In the genomic region with DNA sequence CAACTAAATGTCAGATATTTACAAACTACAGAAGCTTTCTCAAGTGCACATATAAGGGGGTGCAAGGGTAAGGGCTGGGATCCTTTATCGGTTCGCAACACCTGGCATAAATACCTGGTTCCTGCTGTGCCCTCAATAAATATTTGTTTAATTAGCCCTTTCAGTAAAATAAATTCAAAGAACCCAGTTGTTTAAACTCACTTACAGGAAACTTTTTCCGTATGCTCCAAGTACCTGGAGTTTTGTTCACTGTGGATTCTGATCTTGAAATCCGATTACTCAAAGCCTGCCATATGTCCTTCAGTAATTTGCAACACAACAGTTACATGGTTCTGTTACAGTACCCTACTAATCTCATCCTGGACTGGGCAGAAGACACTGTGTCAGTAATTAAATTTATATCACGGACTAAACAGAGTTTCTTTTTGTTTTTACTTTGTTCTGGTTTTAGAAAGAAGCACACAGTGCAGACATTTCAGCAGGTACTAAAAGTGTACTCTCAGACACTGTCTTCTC, we compare ENCODE assay signal across 12 cellular contexts. TPM values are rescaled to one million over a fixed set of nuclear protein-coding genes. Genes with fewer than 3 reads are reported as not detected.
DNase-seq lines count a peak whose midpoint lies in the region; ATAC-seq and TF ChIP-seq lines count a peak whose summit lies in the region.
"Had no signal": no experiment of that assay in that cellular context is flagged by ENCODE, and none has a peak within 500 bp of the region (broad histone marks: within the 10 kb centered on the region; RNA-seq: fewer than 3 reads in every experiment).

No MANE protein-coding gene starts in this region.

- H3K4me3 ChIP-seq in right atrium auricular region: no peak overlapping the region
- H3K4me3 ChIP-seq in Panc1 (ENCODE audit: low read depth in 2 of 2, low read length in 2 of 2): peak overlapping the region; percentile 0 to 30; a peak in 2 of 4 replicates
- no peak overlapping the region for H3K4me3 ChIP-seq in left lung
- no peak overlapping the region for H3K4me3 ChIP-seq in vagina
- H3K4me3 ChIP-seq: ovary had no signal

- no peaks in the 10 kb centered on the region for H3K9me3 ChIP-seq in right atrium auricular region
- H3K9me3 ChIP-seq in Panc1 (ENCODE audit: control insufficient read depth, insufficient read depth, low read depth, low read length): no peaks in the 10 kb centered on the region
- no peaks in the 10 kb centered on the region for H3K9me3 ChIP-seq in left lung
- H3K9me3 ChIP-seq in vagina: no peaks in the 10 kb centered on the region
- H3K9me3 ChIP-seq: ovary had no signal

- H3K27me3 ChIP-seq in right atrium auricular region: no peaks in the 10 kb centered on the region
- H3K27me3 ChIP-seq in Panc1 (ENCODE audit: control insufficient read depth, insufficient read depth, low read length): no peaks in the 10 kb centered on the region
- no peaks in the 10 kb centered on the region for H3K27me3 ChIP-seq in left lung
- no peaks in the 10 kb centered on the region for H3K27me3 ChIP-seq in vagina
- H3K27me3 ChIP-seq: ovary had no signal

- H3K4me1 Mint-ChIP-seq in Calu3 (ENCODE audit: low read depth, unreplicated experiment): peaks cover 47% of the 10 kb centered on the region

- H3K27ac Mint-ChIP-seq in Calu3 (ENCODE audit: unreplicated experiment): no peak overlapping the region

- POLR2A ChIA-PET in Panc1 (lab: Charles Lee): interaction anchor here (0.6 to 1.0 kb wide), 2 partner anchors 9 to 103 kb away, joined by 3 read pairs; no protein-coding TSS in a partner anchor

- TF ChIP-seq CTCF in right atrium auricular region (IDR thresholded peaks at IDR 0.05) (no peak), Panc1 (IDR thresholded peaks at IDR 0.05) (no peak), left lung (IDR thresholded peaks at IDR 0.05) (no peak), vagina (IDR thresholded peaks at IDR 0.05) (no peak), GM13976 (IDR thresholded peaks at IDR 0.05; ENCODE audit: borderline replicate concordance, control extremely low read depth, extremely low read depth, insufficient read depth, missing control alignments) (no peak), Calu3 (IDR thresholded peaks at IDR 0.05; ENCODE audit: unreplicated experiment) (no peak)

- no peaks in the 10 kb centered on the region for H3K9me3 Mint-ChIP-seq in Calu3 (ENCODE audit: low read depth, unreplicated experiment)
- H3K9me3 Mint-ChIP-seq: brain had no signal

- H3K27me3 Mint-ChIP-seq in Calu3 (ENCODE audit: unreplicated experiment): no peaks in the 10 kb centered on the region
- H3K27me3 Mint-ChIP-seq: brain had no signal

- CTCF ChIA-PET in Panc1 (lab: Charles Lee) (no interaction called here), Calu3 (lab: Charles Lee) (interaction anchor here (0.5 to 2.1 kb wide), 2 partner anchors 10 to 531 kb away, joined by 3 to 6 read pairs; no protein-coding TSS in a partner anchor)

- peak; percentile 46 for ATAC-seq in Panc1
- ATAC-seq in left lung: peak; percentile 11
- no peak for ATAC-seq in GM21717 (IDR thresholded peaks at IDR 0.05; ENCODE audit: unreplicated experiment)
- ATAC-seq: Right ventricle myocardium inferior had no signal

- H3K36me3 Mint-ChIP-seq in Calu3 (ENCODE audit: insufficient read depth, unreplicated experiment): peaks cover 6% of the 10 kb centered on the region
- H3K36me3 Mint-ChIP-seq: brain had no signal

- H3K4me1 ChIP-seq in right atrium auricular region (peaks cover 0 to 89% of the 10 kb centered on the region in 2 donors), Panc1 (ENCODE audit: control insufficient read depth, insufficient read depth, low read length) (peaks cover 92% of the 10 kb centered on the region), left lung (peaks cover 12 to 98% of the 10 kb centered on the region in 2 donors), vagina (peaks cover 66% of the 10 kb centered on the region)

- no peaks in the 10 kb centered on the region for H3K36me3 ChIP-seq in right atrium auricular region
- H3K36me3 ChIP-seq in Panc1 (ENCODE audit: control insufficient read depth, insufficient read depth, low read length): no peaks in the 10 kb centered on the region
- no peaks in the 10 kb centered on the region for H3K36me3 ChIP-seq in left lung
- H3K36me3 ChIP-seq in vagina: no peaks in the 10 kb centered on the region
- H3K36me3 ChIP-seq: ovary had no signal

- no peak for DNase-seq in right atrium auricular region (ENCODE audit: low spot score)
- no peak for DNase-seq in cardiac septum (ENCODE audit: low spot score)
- DNase-seq in Panc1 (ENCODE audit: low read depth, low spot score): no peak
- DNase-seq in left lung: no peak
- DNase-seq in vagina (ENCODE audit: extremely low spot score in 2 of 2): no peak
- no peak for DNase-seq in GM13976 (ENCODE audit: low spot score)
- no peak for DNase-seq in Calu3
- DNase-seq: erythroblast, ovary had no signal

- intact Hi-C loops in cardiac septum (cut with DNase I): loop anchor here (10.0 kb wide), 1 partner anchor 300 kb away; no protein-coding TSS in a partner anchor
- intact Hi-C loops in Panc1 (cut with micrococcal nuclease; ENCODE audit: unreplicated experiment): loop anchor here (5.0 kb wide), 1 partner anchor 33 kb away; no protein-coding TSS in a partner anchor
- intact Hi-C loops in left lung (cut with DNase I): no loop called here
- intact Hi-C loops in vagina (cut with DNase I): no loop called here
- intact Hi-C loops in Calu3 (cut with micrococcal nuclease; ENCODE audit: unreplicated experiment): no loop called here

- H3K4me3 Mint-ChIP-seq in Calu3 (ENCODE audit: low read depth, unreplicated experiment): no peak overlapping the region

- in situ Hi-C loops in Panc1 (cut with HindIII; ENCODE audit: low pct_unique_long_range_greater_than_20kb, low sequenced_read_pairs): no loop called here
- in situ Hi-C loops in GM13976 (cut with MboI; ENCODE audit: low sequenced_read_pairs, unreplicated experiment): no loop called here

- peak overlapping the region; percentile 89 to 98 for H3K27ac ChIP-seq in right atrium auricular region
- H3K27ac ChIP-seq in Panc1 (ENCODE audit: low read length): peak overlapping the region; percentile 100
- H3K27ac ChIP-seq in left lung: peak overlapping the region; percentile 21 to 72
- H3K27ac ChIP-seq in vagina: peak overlapping the region; percentile 81
- H3K27ac ChIP-seq: ovary had no signal

- no peak for TF ChIP-seq POLR2A in vagina (IDR thresholded peaks at IDR 0.05)

- no TSS peak for BruUV-seq in Panc1 (replicated peaks; lab: Mats Ljungman, UMichigan)
- no TSS peak for BruUV-seq in Calu3 (replicated peaks; lab: Mats Ljungman, UMichigan)

RNA-seq across cellular contexts. Expression of a gene that starts 36.9 kb away (rescaled TPM):
- total RNA-seq in right atrium auricular region (10 to 100 TPM; 42.3 to 50.3 TPM), cardiac septum (52.3 TPM), Panc1 (2021; ENCODE audit: unreplicated experiment) (139 TPM), left lung (10 to 100 TPM; 11.7 to 22.1 TPM), vagina (72.2 TPM), Calu3 (2022) (17.0 and 25.3 TPM in 2 replicates)
- polyA plus RNA-seq in Panc1 (2012; ENCODE audit: insufficient read length): 171 TPM

Comparison
In these comparisons a context has a peak if more than half of its experiments do, and no peak if none do; other contexts are left out.
1. H3K27ac ChIP-seq: peak in every context shown above with its lines; median percentile 100 in Panc1; 94 in right atrium auricular region; 81 in vagina; 46 in left lung.
2. H3K4me3 ChIP-seq: peak in Panc1 (2 of 2); none in right atrium auricular region (0 of 2), left lung (0 of 2) and vagina (0 of 2).
3. intact Hi-C loops: an anchor here in cardiac septum (10.0 kb wide) and Panc1 (5.0 kb wide); none called in left lung, vagina and Calu3.